Comparison of ENCODE assay signal across 8 cellular contexts in the genomic region with DNA sequence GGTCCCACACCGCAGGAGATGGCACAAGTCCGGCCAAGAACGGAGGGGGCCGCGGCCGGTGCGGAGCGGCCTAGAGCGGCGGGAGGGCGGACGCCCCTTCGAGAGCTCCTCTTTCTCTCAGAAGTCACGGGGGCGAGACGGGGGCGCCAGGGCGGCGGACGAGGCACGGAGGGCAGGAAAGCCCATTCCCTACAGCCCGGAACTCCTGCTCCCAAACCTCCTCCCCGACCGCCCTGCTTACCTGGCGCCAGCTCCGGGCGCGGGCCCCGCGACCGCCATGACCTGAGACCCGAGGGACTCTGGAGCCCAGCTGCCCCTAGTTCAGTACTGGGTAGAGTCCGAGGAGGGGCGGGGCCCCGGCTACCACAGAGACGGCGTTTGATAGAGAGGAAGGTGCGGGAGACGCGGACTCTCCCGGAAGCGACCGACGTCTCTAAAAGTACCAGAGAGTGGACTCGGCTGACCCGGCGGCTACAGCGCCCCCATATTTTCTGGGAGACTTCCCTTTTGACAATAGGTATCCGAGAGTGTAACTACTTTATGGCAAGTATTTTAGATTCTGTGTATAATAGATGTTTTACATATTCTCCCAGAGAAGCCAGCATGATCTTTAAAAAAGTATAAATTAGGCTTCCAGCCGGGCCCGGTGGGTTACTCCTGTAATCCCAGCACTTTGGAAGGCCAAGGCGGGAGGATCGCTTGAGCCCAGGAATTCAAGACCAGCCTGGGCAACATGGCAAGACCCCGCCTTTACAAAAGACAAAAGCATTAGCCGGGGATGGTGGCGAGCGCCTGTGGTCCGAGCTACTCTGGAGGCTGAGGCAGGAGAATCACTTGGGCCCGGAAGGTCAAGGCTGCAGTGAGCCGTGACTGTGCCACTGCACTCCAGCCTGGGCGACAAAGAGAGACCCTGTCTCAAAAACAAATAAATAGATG. TPM values are rescaled to one million over a fixed set of nuclear protein-coding genes. Genes with fewer than 3 reads are reported as not detected.
DNase-seq lines count a peak whose midpoint lies in the region; ATAC-seq and TF ChIP-seq lines count a peak whose summit lies in the region.

ABCD4 (minus strand) TSS at position 301 of the 936 bp plus-strand sequence; CDS start at position 279, 22 bp downstream.

- peak within 1 kb of the TSS; percentile 71 for H3K27ac ChIP-seq in layer of hippocampus (ENCODE audit: low read depth, low read length)

- peak; percentile 95 for ATAC-seq in HG03439 (IDR thresholded peaks at IDR 0.05; ENCODE audit: unreplicated experiment)
- peak; percentile 95 for ATAC-seq in activated CD4-positive, alpha-beta T cell treated with anti-CD3 and anti-CD28 coated beads for 36 hours

- peak within 1 kb of the TSS; percentile 98 for H3K27ac Mint-ChIP-seq in activated CD4-positive, alpha-beta T cell treated with anti-CD3 and anti-CD28 coated beads for 36 hours

- H3K4me3 ChIP-seq in BJ (ENCODE audit: low read depth, low read length) (peak within 1 kb of the TSS; percentile 91), choroid plexus epithelial cell (ENCODE audit: low read depth, low read length) (peak within 1 kb of the TSS; percentile 97)

- peaks cover 32% of the 10 kb centered on the region for H3K4me1 Mint-ChIP-seq in activated CD4-positive, alpha-beta T cell treated with anti-CD3 and anti-CD28 coated beads for 36 hours

- TF ChIP-seq CTCF in BJ (IDR thresholded peaks at IDR 0.05; ENCODE audit: insufficient read depth, low read depth, low read length) (peak; percentile 49), choroid plexus epithelial cell (conservative IDR thresholded peaks at IDR 0.05; ENCODE audit: low read depth, low read length) (peak; percentile 55)

- POLR2A ChIA-PET in BJ (lab: Charles Lee): interaction anchor here (0.8 kb wide), 1 partner anchor 1279 kb away, joined by 3 read pairs; no protein-coding TSS in a partner anchor
- POLR2A ChIA-PET in activated CD4-positive, alpha-beta T cell treated with anti-CD3 and anti-CD28 coated beads for 36 hours (lab: Charles Lee): interaction anchor here (0.7 kb wide), 1 partner anchor 190 kb away, joined by 4 read pairs; the partner anchor contains the start of genes ISCA2 and NPC2

- H3K27me3 ChIP-seq in BJ (ENCODE audit: control insufficient read depth, insufficient read depth, low read length) (no peaks in the 10 kb centered on the region), layer of hippocampus (ENCODE audit: control insufficient read depth, insufficient read depth, low read length) (no peaks in the 10 kb centered on the region)

- DNase-seq in BJ (ENCODE audit: low read depth) (peak; percentile 54), NCI-H510A (lab: John Stamatoyannopoulos, UW) (peak; percentile 94), choroid plexus epithelial cell (ENCODE audit: low read depth) (peak; percentile 93)
- DNase-seq in activated CD4-positive, alpha-beta T cell treated with anti-CD3 and anti-CD28 coated beads for 36 hours: peak; percentile 91
- peak; percentile 75 to 79 for DNase-seq in stimulated activated CD4-positive, alpha-beta T cell treated with anti-CD3 and anti-CD28 coated beads, Interleukin-1b, Interleukin-23, amount 100 ng/mL, for 4 hours (ENCODE audit: low read depth in 2 of 2)

- H3K36me3 Mint-ChIP-seq in activated CD4-positive, alpha-beta T cell treated with anti-CD3 and anti-CD28 coated beads for 36 hours (ENCODE audit: low read depth): peaks cover 18% of the 10 kb centered on the region

- H3K36me3 ChIP-seq in BJ (ENCODE audit: control insufficient read depth, insufficient read depth, low read length): peaks cover 3% of the 10 kb centered on the region

- intact Hi-C loops in activated CD4-positive, alpha-beta T cell treated with anti-CD3 and anti-CD28 coated beads for 36 hours (cut with DNase I, micrococcal nuclease): loop anchor here (1.0 to 5.0 kb wide), 11 partner anchors 46 to 1244 kb away; partner anchors contain the start of genes ISCA2 (in 2 of the 2), NPC2 (in 2 of the 2), ALDH6A1 (in 1 of the 2) and AREL1 (in 1 of the 2)

- H3K27me3 Mint-ChIP-seq in activated CD4-positive, alpha-beta T cell treated with anti-CD3 and anti-CD28 coated beads for 36 hours: no peaks in the 10 kb centered on the region

- no peaks in the 10 kb centered on the region for H3K9me3 Mint-ChIP-seq in activated CD4-positive, alpha-beta T cell treated with anti-CD3 and anti-CD28 coated beads for 36 hours (ENCODE audit: low read depth)

- peak; percentile 92 for TF ChIP-seq POLR2A in GM19193 (IDR thresholded peaks at IDR 0.05; ENCODE audit: extremely low read depth, insufficient read depth, insufficient read length)

- H3K4me3 Mint-ChIP-seq in activated CD4-positive, alpha-beta T cell treated with anti-CD3 and anti-CD28 coated beads for 36 hours: peak within 1 kb of the TSS; percentile 98

- CTCF ChIA-PET in BJ (lab: Yijun Ruan, JAX): interaction anchor here (0.6 to 4.3 kb wide), 16 partner anchors 9 to 200 kb away, joined by 3 to 16 read pairs (median 4); no protein-coding TSS in a partner anchor
- CTCF ChIA-PET in activated CD4-positive, alpha-beta T cell treated with anti-CD3 and anti-CD28 coated beads for 36 hours (lab: Charles Lee): interaction anchor here (0.6 to 1.1 kb wide), 6 partner anchors 11 to 289 kb away, joined by 3 to 5 read pairs (median 3); no protein-coding TSS in a partner anchor

RNA-seq across cellular contexts. Expression of gene ABCD4, which starts in this region (rescaled TPM):
- polyA plus RNA-seq in BJ (2011; rRNA removed): 8.4 and 12.4 TPM in 2 replicates
- polyA minus RNA-seq in BJ (2011; rRNA and poly(A)+ RNA removed): 11.5 and 11.7 TPM in 2 replicates
- 10 to 100 TPM; 43.0 to 43.1 TPM for total RNA-seq in activated CD4-positive, alpha-beta T cell treated with anti-CD3 and anti-CD28 coated beads for 36 hours

Comparison
In these comparisons a context has a peak if more than half of its experiments do, and no peak if none do; other contexts are left out.
1. Peak in every context shown above with its lines: DNase-seq, ATAC-seq, H3K4me3 ChIP-seq and H3K27ac ChIP-seq.